In genomic region chr12:24069532-24070395, GRCh38 we compare ENCODE assay signal across 11 cellular contexts.
DNase-seq lines count a peak whose midpoint lies in the region; ATAC-seq and TF ChIP-seq lines count a peak whose summit lies in the region.
"Had no signal": no experiment of that assay in that cellular context is flagged by ENCODE, and none has a peak within 500 bp of the region (broad histone marks: within the 10 kb centered on the region; RNA-seq: fewer than 3 reads in every experiment).

No MANE protein-coding gene starts in this region.

- no peak for ATAC-seq in HG02885 (IDR thresholded peaks at IDR 0.05; ENCODE audit: poor library complexity, unreplicated experiment)
- no peak for ATAC-seq in activated CD8-positive, alpha-beta T cell treated with anti-CD3 and anti-CD28 coated beads for 36 hours

- in situ Hi-C loops in SK-MEL-5 (cut with HindIII; ENCODE audit: low pct_unique_long_range_greater_than_20kb, low sequenced_read_pairs) = no loop called here

- intact Hi-C loops in activated CD8-positive, alpha-beta T cell treated with anti-CD3 and anti-CD28 coated beads for 36 hours (cut with micrococcal nuclease) = no loop called here

- no peak for TF ChIP-seq CTCF in activated CD8-positive, alpha-beta T cell treated with anti-CD3 and anti-CD28 coated beads for 36 hours (IDR thresholded peaks at IDR 0.05)

- no peak overlapping the region for H3K4me3 Mint-ChIP-seq in activated CD8-positive, alpha-beta T cell treated with anti-CD3 and anti-CD28 coated beads for 36 hours
- H3K4me3 Mint-ChIP-seq: activated naive CD4-positive, alpha-beta T cell treated with anti-CD3 and anti-CD28 coated beads, Interleukin-2, amount 10 ng/mL, durations not matched to agents 7 days and 5 days had no signal

- H3K9me3 Mint-ChIP-seq in activated CD8-positive, alpha-beta T cell treated with anti-CD3 and anti-CD28 coated beads for 36 hours = no peaks in the 10 kb centered on the region
- H3K9me3 Mint-ChIP-seq: activated naive CD4-positive, alpha-beta T cell treated with anti-CD3 and anti-CD28 coated beads, Interleukin-2, amount 10 ng/mL, durations not matched to agents 7 days and 5 days had no signal

- H3K27ac Mint-ChIP-seq in activated CD8-positive, alpha-beta T cell treated with anti-CD3 and anti-CD28 coated beads for 36 hours = no peak overlapping the region
- H3K27ac Mint-ChIP-seq: activated naive CD4-positive, alpha-beta T cell treated with anti-CD3 and anti-CD28 coated beads, Interleukin-2, amount 10 ng/mL, durations not matched to agents 7 days and 5 days had no signal

- DNase-seq in AG20443 (ENCODE audit: low spot score) (peak; percentile 4), NCI-H1436 (lab: John Stamatoyannopoulos, UW) (peak; percentile 55), SK-MEL-5 (ENCODE audit: low read depth, low spot score) (peak; percentile 98), iris pigment epithelial cell (ENCODE audit: low read depth) (peak; percentile 38)
- no peak for DNase-seq in stimulated activated CD4-positive, alpha-beta T cell treated with anti-CD3 and anti-CD28 coated beads, Interleukin-4, amount 100 ng/mL, for 4 hours
- no peak for DNase-seq in activated naive CD4-positive, alpha-beta T cell treated with anti-CD3 and anti-CD28 coated beads, Interleukin-2, amount 50 U/mL, for 16 hours
- DNase-seq in activated CD8-positive, alpha-beta T cell treated with anti-CD3 and anti-CD28 coated beads for 36 hours = no peak
- DNase-seq: activated naive CD4-positive, alpha-beta T cell treated with anti-CD3 and anti-CD28 coated beads, Interleukin-2, amount 10 ng/mL, durations not matched to agents 7 days and 5 days; BE2C; OCI-M1 had no signal

- H3K4me1 Mint-ChIP-seq in activated CD8-positive, alpha-beta T cell treated with anti-CD3 and anti-CD28 coated beads for 36 hours (ENCODE audit: low read depth) = no peaks in the 10 kb centered on the region
- H3K4me1 Mint-ChIP-seq: activated naive CD4-positive, alpha-beta T cell treated with anti-CD3 and anti-CD28 coated beads, Interleukin-2, amount 10 ng/mL, durations not matched to agents 7 days and 5 days had no signal

- H3K36me3 Mint-ChIP-seq in activated CD8-positive, alpha-beta T cell treated with anti-CD3 and anti-CD28 coated beads for 36 hours (ENCODE audit: low read depth) = no peaks in the 10 kb centered on the region
- H3K36me3 Mint-ChIP-seq: activated naive CD4-positive, alpha-beta T cell treated with anti-CD3 and anti-CD28 coated beads, Interleukin-2, amount 10 ng/mL, durations not matched to agents 7 days and 5 days had no signal

- CTCF ChIA-PET in activated CD8-positive, alpha-beta T cell treated with anti-CD3 and anti-CD28 coated beads for 36 hours (lab: Charles Lee) = no interaction called here

- POLR2A ChIA-PET in activated CD8-positive, alpha-beta T cell treated with anti-CD3 and anti-CD28 coated beads for 36 hours (lab: Charles Lee) = no interaction called here

- H3K27me3 Mint-ChIP-seq in activated CD8-positive, alpha-beta T cell treated with anti-CD3 and anti-CD28 coated beads for 36 hours = no peaks in the 10 kb centered on the region
- H3K27me3 Mint-ChIP-seq: activated naive CD4-positive, alpha-beta T cell treated with anti-CD3 and anti-CD28 coated beads, Interleukin-2, amount 10 ng/mL, durations not matched to agents 7 days and 5 days had no signal

Comparison
In these comparisons a context has a peak if more than half of its experiments do, and no peak if none do; other contexts are left out.
1. DNase-seq: peak in AG20443 (single experiment), NCI-H1436 (single experiment), SK-MEL-5 (single experiment) and iris pigment epithelial cell (single experiment); none in stimulated activated CD4-positive, alpha-beta T cell treated with anti-CD3 and anti-CD28 coated beads, Interleukin-4, amount 100 ng/mL, for 4 hours (0 of 2), activated naive CD4-positive, alpha-beta T cell treated with anti-CD3 and anti-CD28 coated beads, Interleukin-2, amount 50 U/mL, for 16 hours (single experiment) and activated CD8-positive, alpha-beta T cell treated with anti-CD3 and anti-CD28 coated beads for 36 hours (single experiment).